Comparison of ENCODE assay signal across 1 cellular context in genomic region chr7:146683439-146683838, GRCh38.
A peak's percentile ranks its signal among the peaks of the same experiment; 100 is the strongest.
TF ChIP-seq lines count a peak whose summit lies in the region.

No MANE protein-coding gene starts in this region.

TF ChIP-seq in HEK293, 187 proteins besides CTCF, POLR2A, EP300 and RAD21 (continued from another document):
- TF ChIP-seq HIC1 (tag by site-specific recombination; IDR thresholded peaks at IDR 0.05) (peak; percentile 60; the same call in 1 of the 2 replicates), MZF1 (tag by site-specific recombination; IDR thresholded peaks at IDR 0.05; ENCODE audit: borderline replicate concordance) (no peak), KLF10 (tag by site-specific recombination; IDR thresholded peaks at IDR 0.05) (peak; percentile 48), ZEB2 (tag by site-specific recombination; IDR thresholded peaks at IDR 0.05) (0 out of 2 replicates have a peak, but pooled peaks have one; percentile 23), ZNF449 (tag by site-specific recombination; IDR thresholded peaks at IDR 0.05) (no peak), ZFHX2 (tag by site-specific recombination; conservative IDR thresholded peaks at IDR 0.05) (no peak), GLI4 (tag by site-specific recombination; IDR thresholded peaks at IDR 0.05) (no peak), ZNF510 (tag by site-specific recombination; IDR thresholded peaks at IDR 0.05; ENCODE audit: insufficient replicate concordance) (no peak), ZNF629 (tag by site-specific recombination; IDR thresholded peaks at IDR 0.05) (peak; percentile 65; the same call in 1 of the 2 replicates), BCL11A (tag by site-specific recombination; IDR thresholded peaks at IDR 0.05; ENCODE audit: low read depth) (peak; percentile 37; the same call in 1 of the 2 replicates), INSM2 (tag by site-specific recombination; IDR thresholded peaks at IDR 0.05) (0 out of 2 replicates have a peak, but pooled peaks have one; percentile 43), ZNF707 (tag by site-specific recombination; IDR thresholded peaks at IDR 0.05) (no peak), ZNF366 (tag by site-specific recombination; conservative IDR thresholded peaks at IDR 0.05) (peak; percentile 65), ZNF501 (tag by site-specific recombination; IDR thresholded peaks at IDR 0.05) (no peak), ZNF571 (tag by site-specific recombination; IDR thresholded peaks at IDR 0.05) (no peak)
